In genomic region chr2:217988840-217989204, GRCh38 we compare ENCODE assay signal across 8 cellular contexts. TPM values are rescaled to one million over a fixed set of nuclear protein-coding genes. Genes with fewer than 3 reads are reported as not detected.
DNase-seq lines count a peak whose midpoint lies in the region; ATAC-seq and TF ChIP-seq lines count a peak whose summit lies in the region.

No MANE protein-coding gene starts in this region.

- H3K27me3 Mint-ChIP-seq in MCF 10A (ENCODE audit: insufficient read depth, unreplicated experiment) (no peaks in the 10 kb centered on the region), nephron progenitor cell (ENCODE audit: low read depth, poor library complexity) (peaks cover 23% of the 10 kb centered on the region)

- H3K4me1 ChIP-seq in breast epithelium = peaks cover 5 to 14% of the 10 kb centered on the region in 2 donors

- H3K9me3 Mint-ChIP-seq in MCF 10A (ENCODE audit: unreplicated experiment) (no peaks in the 10 kb centered on the region), nephron progenitor cell (no peaks in the 10 kb centered on the region)

- intact Hi-C loops in breast epithelium (cut with DNase I; ENCODE audit: low total_unique reads) (loop anchor here (1.0 to 10.0 kb wide), 3 partner anchors 42 to 104 kb away; no protein-coding TSS in a partner anchor), MCF 10A (cut with micrococcal nuclease) (loop anchor here (1.0 to 2.0 kb wide), 6 partner anchors 46 to 204 kb away; no protein-coding TSS in a partner anchor)

- H3K27ac ChIP-seq in breast epithelium = peak overlapping the region; percentile 85 to 90

- H3K27ac Mint-ChIP-seq in MCF 10A (ENCODE audit: low read depth, unreplicated experiment) = no peak overlapping the region
- no peak overlapping the region for H3K27ac Mint-ChIP-seq in nephron progenitor cell

- no peaks in the 10 kb centered on the region for H3K9me3 ChIP-seq in breast epithelium

- CTCF ChIA-PET in MCF 10A (lab: Yijun Ruan, JAX) = interaction anchor here (0.5 to 15.5 kb wide), 28 partner anchors 11 to 1316 kb away, joined by 3 to 350 read pairs (median 4); no protein-coding TSS in a partner anchor

- H3K36me3 Mint-ChIP-seq in MCF 10A (ENCODE audit: insufficient read depth, unreplicated experiment) (peaks cover 6% of the 10 kb centered on the region), nephron progenitor cell (ENCODE audit: low read depth) (no peaks in the 10 kb centered on the region)

- POLR2A ChIA-PET in MCF 10A (lab: Yijun Ruan, JAX) = no interaction called here

- H3K4me1 Mint-ChIP-seq in MCF 10A (ENCODE audit: insufficient read depth, unreplicated experiment) = peaks cover 7% of the 10 kb centered on the region
- peaks cover 25% of the 10 kb centered on the region for H3K4me1 Mint-ChIP-seq in nephron progenitor cell

- TF ChIP-seq CTCF in breast epithelium (IDR thresholded peaks at IDR 0.05) = no peak
- no peak for TF ChIP-seq CTCF in MCF 10A (IDR thresholded peaks at IDR 0.05; ENCODE audit: unreplicated experiment)
- no peak for TF ChIP-seq CTCF in epithelial cell of esophagus (IDR thresholded peaks at IDR 0.05; ENCODE audit: insufficient read depth, low read depth, low read length, missing control alignments)
- TF ChIP-seq CTCF in nephron progenitor cell (IDR thresholded peaks at IDR 0.05) = peak; percentile 25

- no peak overlapping the region for H3K4me3 Mint-ChIP-seq in MCF 10A (ENCODE audit: unreplicated experiment)
- no peak overlapping the region for H3K4me3 Mint-ChIP-seq in nephron progenitor cell

- DNase-seq in breast epithelium (ENCODE audit: low spot score in 2 of 2) (peak in 1 of 2 donors; percentile 60), MCF 10A (ENCODE audit: unreplicated experiment) (no peak), epithelial cell of esophagus (ENCODE audit: low read depth) (peak; percentile 7), nephron progenitor cell (no peak), DMS79 treated with DMSO at 0.1 percent for 48 hours (lab: John Stamatoyannopoulos, UW) (no peak), HUDEP-2 (lab: John Stamatoyannopoulos, UW; ENCODE audit: unreplicated experiment in 76 of 76) (no peak)
- no peak for DNase-seq in stimulated activated naive CD4-positive, alpha-beta T cell (lab: John Stamatoyannopoulos, UW)

- TF ChIP-seq POLR2A in breast epithelium (IDR thresholded peaks at IDR 0.05) = no peak

- H3K27me3 ChIP-seq in breast epithelium = no peaks in the 10 kb centered on the region

- H3K36me3 ChIP-seq in breast epithelium = no peaks in the 10 kb centered on the region

- H3K4me3 ChIP-seq in breast epithelium = peak overlapping the region in 1 of 3 donors; percentile 49
- no peak overlapping the region for H3K4me3 ChIP-seq in epithelial cell of esophagus (ENCODE audit: low read length)

- BruUV-seq in MCF 10A (replicated peaks; lab: Mats Ljungman, UMichigan) = no TSS peak

- no peak for ATAC-seq in GM21381 (IDR thresholded peaks at IDR 0.05; ENCODE audit: unreplicated experiment)

RNA-seq across cellular contexts. Expression of gene TNS1, which starts 14.0 kb away (rescaled TPM):
- total RNA-seq in breast epithelium = 100 to 1,000 TPM; 141 to 577 (median 154) TPM
- total RNA-seq in MCF 10A (2022) = 2.9 and 3.3 TPM in 2 replicates

Comparison
In these comparisons a context has a peak if more than half of its experiments do, and no peak if none do; other contexts are left out.
1. RNA of gene TNS1, which starts 14.0 kb away (total RNA-seq): 141 to 577 TPM in breast epithelium; 2.9 to 3.3 TPM in MCF 10A; every median in the first group is over 10 times any median in the second.